ENCODE assay signal across 9 cellular contexts in genomic region chr1:72281637-72282270, GRCh38. TPM values are rescaled to one million over a fixed set of nuclear protein-coding genes. Genes with fewer than 3 reads are reported as not detected.
DNase-seq lines count a peak whose midpoint lies in the region; FAIRE-seq and TF ChIP-seq lines count a peak whose summit lies in the region.
"Had no signal": no experiment of that assay in that cellular context is flagged by ENCODE, and none has a peak within 500 bp of the region (broad histone marks: within the 10 kb centered on the region; RNA-seq: fewer than 3 reads in every experiment).

No MANE protein-coding gene starts in this region.

- peak; percentile 18 for DNase-seq in D341Med (ENCODE audit: low spot score)
- DNase-seq in NCI-H146 treated with DMSO at 0.1 percent for 48 hours (lab: John Stamatoyannopoulos, UW; ENCODE audit: unreplicated experiment) = peak; percentile 49
- DNase-seq in colonic mucosa = peak; percentile 21
- no peak for DNase-seq in GM19239 (ENCODE audit: insufficient read length, low spot score)
- no peak for DNase-seq in germinal center (ENCODE audit: low spot score)
- DNase-seq in small intestine = no peak
- DNase-seq in effector CD8-positive, alpha-beta T cell (lab: John Stamatoyannopoulos, UW) = no peak

- H3K27ac ChIP-seq in colonic mucosa = peak overlapping the region; percentile 82
- H3K27ac ChIP-seq in muscle layer of duodenum (ENCODE audit: low read length) = peak overlapping the region; percentile 57
- H3K27ac ChIP-seq in small intestine (ENCODE audit: low read depth in 1 of 2, low read length in 1 of 2) = peak overlapping the region in 1 of 2 donors; percentile 43

- H3K4me1 ChIP-seq in colonic mucosa (no peaks in the 10 kb centered on the region), muscle layer of duodenum (ENCODE audit: control insufficient read depth in 1 of 2, insufficient read depth in 2 of 2, low read length in 2 of 2) (peaks cover 0 to 16% of the 10 kb centered on the region in 2 donors), small intestine (ENCODE audit: control insufficient read depth in 2 of 2, insufficient read depth in 1 of 2, low read depth in 1 of 2, low read length in 1 of 2) (no peaks in the 10 kb centered on the region)

- no peaks in the 10 kb centered on the region for H3K9me3 ChIP-seq in colonic mucosa
- no peaks in the 10 kb centered on the region for H3K9me3 ChIP-seq in muscle layer of duodenum (ENCODE audit: control insufficient read depth in 1 of 2, low read length in 2 of 2)
- H3K9me3 ChIP-seq in small intestine (ENCODE audit: control insufficient read depth, low read depth) = no peaks in the 10 kb centered on the region
- H3K9me3 ChIP-seq: pancreas had no signal

- H3K36me3 ChIP-seq in colonic mucosa (no peaks in the 10 kb centered on the region), muscle layer of duodenum (ENCODE audit: control insufficient read depth in 1 of 2, insufficient read depth in 2 of 2, low read length in 2 of 2) (peaks cover 0 to 8% of the 10 kb centered on the region in 2 donors), small intestine (ENCODE audit: control insufficient read depth in 2 of 2, insufficient read depth in 2 of 2, low read length in 2 of 2) (no peaks in the 10 kb centered on the region)
- H3K36me3 ChIP-seq: pancreas had no signal

- TF ChIP-seq CTCF in colonic mucosa (IDR thresholded peaks at IDR 0.05) = no peak

- 8 to 11% (median 10%) methylated on average over 10 of the region's 10 CpGs for WGBS in small intestine, 3 donors

- H3K4me3 ChIP-seq in colonic mucosa (peak overlapping the region; percentile 49), muscle layer of duodenum (ENCODE audit: low read depth in 1 of 2, low read length in 2 of 2) (peak overlapping the region; percentile 67 to 84), small intestine (ENCODE audit: low read depth in 1 of 2, low read length in 2 of 2) (no peak overlapping the region)

- H3K9ac ChIP-seq in colonic mucosa (ENCODE audit: low read depth in 2 of 2, low read length in 2 of 2) = peak overlapping the region in 1 of 2 donors; percentile 60

- H3K27me3 ChIP-seq in colonic mucosa = peaks cover 7% of the 10 kb centered on the region
- no peaks in the 10 kb centered on the region for H3K27me3 ChIP-seq in muscle layer of duodenum (ENCODE audit: low read depth, low read length)
- peaks cover 0 to 2% of the 10 kb centered on the region in 2 donors for H3K27me3 ChIP-seq in small intestine (ENCODE audit: control insufficient read depth in 2 of 2, insufficient read depth in 2 of 2, low read length in 2 of 2)
- H3K27me3 ChIP-seq: pancreas had no signal

- no peak for FAIRE-seq in GM19239 (lab: Jason Lieb, UNC)
- FAIRE-seq in small intestine (lab: Jason Lieb, UNC) = no peak
- FAIRE-seq: pancreas had no signal

- intact Hi-C loops in colonic mucosa (cut with DNase I) = no loop called here

RNA-seq across cellular contexts. Expression of gene NEGR1, which starts 0.6 kb away (rescaled TPM):
- 1 to 10 TPM; 4.0 to 9.2 TPM for total RNA-seq in colonic mucosa
- polyA plus RNA-seq in small intestine = 1 to 10 TPM in 1 of 3 donors, under 1 TPM in 1, not detected in 1; 0.27 to 5.4 TPM

Comparison
In these comparisons a context has a peak if more than half of its experiments do, and no peak if none do; other contexts are left out.
1. DNase-seq: peak in D341Med (single experiment), NCI-H146 treated with DMSO at 0.1 percent for 48 hours (single experiment) and colonic mucosa (single experiment); none in GM19239 (single experiment), germinal center (single experiment), small intestine (single experiment) and effector CD8-positive, alpha-beta T cell (single experiment).
2. H3K4me3 ChIP-seq: peak in colonic mucosa (single experiment) and muscle layer of duodenum (2 of 2); none in small intestine (0 of 2).